Comparison of ENCODE assay signal across 11 cellular contexts in genomic region chr6:132190815-132191175, GRCh38.
A peak's percentile ranks its signal among the peaks of the same experiment; 100 is the strongest.
DNase-seq lines count a peak whose midpoint lies in the region; ATAC-seq and TF ChIP-seq lines count a peak whose summit lies in the region.
"Had no signal": no experiment of that assay in that cellular context is flagged by ENCODE, and none has a peak within 500 bp of the region (broad histone marks: within the 10 kb centered on the region; RNA-seq: fewer than 3 reads in every experiment).

No MANE protein-coding gene starts in this region.

- no peaks in the 10 kb centered on the region for H3K36me3 Mint-ChIP-seq in osteocyte (ENCODE audit: unreplicated experiment)
- no peaks in the 10 kb centered on the region for H3K36me3 Mint-ChIP-seq in activated CD8-positive, alpha-beta T cell treated with anti-CD3 and anti-CD28 coated beads, Interleukin-2, amount 10 ng/mL, durations not matched to agents 7 days and 5 days (ENCODE audit: low read depth)
- H3K36me3 Mint-ChIP-seq: memory B cell had no signal

- H3K4me3 Mint-ChIP-seq in osteocyte (ENCODE audit: unreplicated experiment): no peak overlapping the region
- H3K4me3 Mint-ChIP-seq in activated CD8-positive, alpha-beta T cell treated with anti-CD3 and anti-CD28 coated beads, Interleukin-2, amount 10 ng/mL, durations not matched to agents 7 days and 5 days: no peak overlapping the region
- H3K4me3 Mint-ChIP-seq: memory B cell had no signal

- H3K4me1 ChIP-seq in testis: no peaks in the 10 kb centered on the region

- peaks cover 44% of the 10 kb centered on the region for H3K4me1 Mint-ChIP-seq in osteocyte (ENCODE audit: unreplicated experiment)
- no peaks in the 10 kb centered on the region for H3K4me1 Mint-ChIP-seq in activated CD8-positive, alpha-beta T cell treated with anti-CD3 and anti-CD28 coated beads, Interleukin-2, amount 10 ng/mL, durations not matched to agents 7 days and 5 days (ENCODE audit: low read depth)
- H3K4me1 Mint-ChIP-seq: memory B cell had no signal

- H3K9me3 Mint-ChIP-seq in osteocyte (ENCODE audit: unreplicated experiment): peaks cover 11% of the 10 kb centered on the region
- H3K9me3 Mint-ChIP-seq in activated CD8-positive, alpha-beta T cell treated with anti-CD3 and anti-CD28 coated beads, Interleukin-2, amount 10 ng/mL, durations not matched to agents 7 days and 5 days (ENCODE audit: insufficient read depth): no peaks in the 10 kb centered on the region
- H3K9me3 Mint-ChIP-seq: memory B cell had no signal

- no peak for TF ChIP-seq POLR2A in testis (IDR thresholded peaks at IDR 0.05)

- intact Hi-C loops in testis (cut with DNase I; ENCODE audit: low total_unique reads): no loop called here

- POLR2A ChIA-PET in activated CD8-positive, alpha-beta T cell treated with anti-CD3 and anti-CD28 coated beads, Interleukin-2, amount 10 ng/mL, durations not matched to agents 7 days and 5 days (lab: Charles Lee): no interaction called here

- CTCF ChIA-PET in activated CD8-positive, alpha-beta T cell treated with anti-CD3 and anti-CD28 coated beads, Interleukin-2, amount 10 ng/mL, durations not matched to agents 7 days and 5 days (lab: Charles Lee): no interaction called here

- no peak overlapping the region for H3K4me3 ChIP-seq in WERI-Rb-1 (ENCODE audit: low read depth, low read length)
- no peak overlapping the region for H3K4me3 ChIP-seq in testis

- whole genome bisulfite sequencing in testis, 2 donors: 51 to 66% methylated on average over 3 of the region's 3 CpGs

- H3K36me3 ChIP-seq in WERI-Rb-1 (no peaks in the 10 kb centered on the region), testis (ENCODE audit: low read depth, missing control alignments) (no peaks in the 10 kb centered on the region)

- H3K27me3 Mint-ChIP-seq in osteocyte (ENCODE audit: unreplicated experiment): no peaks in the 10 kb centered on the region
- H3K27me3 Mint-ChIP-seq in activated CD8-positive, alpha-beta T cell treated with anti-CD3 and anti-CD28 coated beads, Interleukin-2, amount 10 ng/mL, durations not matched to agents 7 days and 5 days (ENCODE audit: low read depth): no peaks in the 10 kb centered on the region

- no peaks in the 10 kb centered on the region for H3K9me3 ChIP-seq in WERI-Rb-1 (ENCODE audit: severe bottlenecking)
- no peaks in the 10 kb centered on the region for H3K9me3 ChIP-seq in testis

- no peak overlapping the region for H3K27ac ChIP-seq in WERI-Rb-1
- H3K27ac ChIP-seq in testis: no peak overlapping the region

- DNase-seq in GM04504 (ENCODE audit: low read depth) (peak; percentile 69), dedifferentiated amniotic fluid mesenchymal stem cell (ENCODE audit: extremely low spot score) (peak; percentile 62), osteocyte (ENCODE audit: extremely low spot score, unreplicated experiment) (no peak), WERI-Rb-1 (no peak), testis (no peak)
- no peak for DNase-seq in activated CD8-positive, alpha-beta T cell treated with anti-CD3 and anti-CD28 coated beads, Interleukin-2, amount 10 ng/mL, durations not matched to agents 7 days and 5 days
- DNase-seq: activated naive CD4-positive, alpha-beta T cell; DMS 273 treated with DMSO at 0.1 percent for 48 hours had no signal

- ATAC-seq in HG03565 (IDR thresholded peaks at IDR 0.05; ENCODE audit: unreplicated experiment): peak; percentile 21
- no peak for ATAC-seq in activated CD8-positive, alpha-beta T cell treated with anti-CD3 and anti-CD28 coated beads, Interleukin-2, amount 10 ng/mL, durations not matched to agents 7 days and 5 days
- ATAC-seq in activated CD4-positive, CD25-positive, alpha-beta regulatory T cell treated with anti-CD3 and anti-CD28 coated beads, Interleukin-2, amount 50 U/mL, for 24 hours: no peak

- peak overlapping the region; percentile 75 for H3K27ac Mint-ChIP-seq in osteocyte (ENCODE audit: unreplicated experiment)
- H3K27ac Mint-ChIP-seq in activated CD8-positive, alpha-beta T cell treated with anti-CD3 and anti-CD28 coated beads, Interleukin-2, amount 10 ng/mL, durations not matched to agents 7 days and 5 days: no peak overlapping the region
- H3K27ac Mint-ChIP-seq: memory B cell had no signal

- no peak for TF ChIP-seq CTCF in osteocyte (IDR thresholded peaks at IDR 0.05)
- no peak for TF ChIP-seq CTCF in WERI-Rb-1 (IDR thresholded peaks at IDR 0.05; ENCODE audit: low read depth, low read length)
- no peak for TF ChIP-seq CTCF in testis (IDR thresholded peaks at IDR 0.05)

- H3K27me3 ChIP-seq in WERI-Rb-1 (ENCODE audit: insufficient read depth, low read depth, severe bottlenecking) (peaks cover 51% of the 10 kb centered on the region), testis (no peaks in the 10 kb centered on the region)

Comparison
In these comparisons a context has a peak if more than half of its experiments do, and no peak if none do; other contexts are left out.
1. DNase-seq: peak in GM04504 (single experiment) and dedifferentiated amniotic fluid mesenchymal stem cell (single experiment); none in osteocyte (single experiment), activated CD8-positive, alpha-beta T cell treated with anti-CD3 and anti-CD28 coated beads, Interleukin-2, amount 10 ng/mL, durations not matched to agents 7 days and 5 days (single experiment), WERI-Rb-1 (single experiment) and testis (single experiment).